In genomic region chr21:45470087-45470515, GRCh38 we compare ENCODE assay signal across 9 cellular contexts.
DNase-seq lines count a peak whose midpoint lies in the region; ATAC-seq and TF ChIP-seq lines count a peak whose summit lies in the region.
"Had no signal": no experiment of that assay in that cellular context is flagged by ENCODE, and none has a peak within 500 bp of the region (broad histone marks: within the 10 kb centered on the region; RNA-seq: fewer than 3 reads in every experiment).

No MANE protein-coding gene starts in this region.

- CTCF ChIA-PET in HEK293 (lab: Yijun Ruan, JAX): interaction anchor here (0.6 to 1.2 kb wide), 3 partner anchors 13 to 903 kb away, joined by 3 to 5 read pairs (median 4); no protein-coding TSS in a partner anchor

- ATAC-seq in lower lobe of right lung: no peak
- ATAC-seq in thoracic aorta (ENCODE audit: insufficient number of reproducible peaks, low FRiP score, low read depth): no peak
- ATAC-seq in GM21786 (IDR thresholded peaks at IDR 0.05; ENCODE audit: unreplicated experiment): no peak

- H3K27ac ChIP-seq in HEK293 (ENCODE audit: extremely low read depth, low read depth, low read length): no peak overlapping the region
- peak overlapping the region; percentile 87 for H3K27ac ChIP-seq in brain microvascular endothelial cell
- peak overlapping the region; percentile 11 for H3K27ac ChIP-seq in lower lobe of right lung
- H3K27ac ChIP-seq in thoracic aorta: peak overlapping the region; percentile 87 to 92

- H3K36me3 ChIP-seq in HEK293 (ENCODE audit: control insufficient read depth in 2 of 2, insufficient read depth in 1 of 2, low read length in 2 of 2): peaks cover 0 to 27% of the 10 kb centered on the region in 2 experiments; a peak in 2 of 3 replicates
- peaks cover 32% of the 10 kb centered on the region for H3K36me3 ChIP-seq in brain microvascular endothelial cell (replicated peaks)
- peaks cover 6% of the 10 kb centered on the region for H3K36me3 ChIP-seq in lower lobe of right lung
- H3K36me3 ChIP-seq in thoracic aorta: peaks cover 19% of the 10 kb centered on the region

- H3K27me3 ChIP-seq in brain microvascular endothelial cell (replicated peaks) (no peaks in the 10 kb centered on the region), lower lobe of right lung (ENCODE audit: low read depth) (no peaks in the 10 kb centered on the region), thoracic aorta (replicated peaks; ENCODE audit: insufficient read depth) (no peaks in the 10 kb centered on the region)

- intact Hi-C loops in lower lobe of right lung (cut with DNase I): no loop called here

- POLR2A ChIA-PET in HEK293 (lab: Yijun Ruan, JAX): no interaction called here

- H3K4me3 ChIP-seq in HEK293 (ENCODE audit: low read depth, low read length) (no peak overlapping the region), brain microvascular endothelial cell (ENCODE audit: low read depth, low read length) (no peak overlapping the region), lower lobe of right lung (no peak overlapping the region), thoracic aorta (no peak overlapping the region)

- H3K9me3 ChIP-seq in HEK293 (ENCODE audit: control insufficient read depth, insufficient read depth, low read depth, low read length) (no peaks in the 10 kb centered on the region), lower lobe of right lung (no peaks in the 10 kb centered on the region), thoracic aorta (no peaks in the 10 kb centered on the region)

- peaks cover 5% of the 10 kb centered on the region for H3K4me1 ChIP-seq in HEK293 (ENCODE audit: control insufficient read depth, insufficient read depth, low read length)
- peaks cover 35% of the 10 kb centered on the region for H3K4me1 ChIP-seq in lower lobe of right lung
- peaks cover 7 to 38% of the 10 kb centered on the region in 2 donors for H3K4me1 ChIP-seq in thoracic aorta (ENCODE audit: control insufficient read depth in 1 of 2, low read depth in 2 of 2)

- TF ChIP-seq CTCF in HEK293 (tag by site-specific recombination; IDR thresholded peaks at IDR 0.05) (no peak), brain microvascular endothelial cell (IDR thresholded peaks at IDR 0.05; ENCODE audit: low read depth, low read length, missing control alignments) (no peak), lower lobe of right lung (IDR thresholded peaks at IDR 0.05) (no peak), thoracic aorta (IDR thresholded peaks at IDR 0.05) (no peak)

- in situ Hi-C loops in brain microvascular endothelial cell (cut with HindIII; ENCODE audit: low pct_ligation_motif_present, low sequenced_read_pairs): no loop called here

- DNase-seq in brain microvascular endothelial cell (no peak), lower lobe of right lung (no peak), thoracic aorta (ENCODE audit: low spot score) (no peak), T1000 (lab: John Stamatoyannopoulos, UW) (no peak), NCI-H774 (lab: John Stamatoyannopoulos, UW) (no peak), NCI-H1436 (lab: John Stamatoyannopoulos, UW) (no peak)
- DNase-seq: GF-D8 had no signal

TF ChIP-seq in HEK293, 187 proteins besides CTCF, POLR2A, EP300 and RAD21:
- TF ChIP-seq ZBTB17 (tag by site-specific recombination; IDR thresholded peaks at IDR 0.05) (peak; percentile 63; the same call in 1 of the 2 replicates), OSR2 (tag by site-specific recombination; IDR thresholded peaks at IDR 0.05) (peak; percentile 29; the same call in 1 of the 2 replicates), ZNF146 (tag by site-specific recombination; IDR thresholded peaks at IDR 0.05) (no peak), ZNF140 (tag by site-specific recombination; IDR thresholded peaks at IDR 0.05) (no peak), ZFHX2 (tag by site-specific recombination; conservative IDR thresholded peaks at IDR 0.05) (0 out of 2 replicates have a peak, but pooled peaks have one; percentile 28), ZNF692 (tag by site-specific recombination; IDR thresholded peaks at IDR 0.05) (0 out of 2 replicates have a peak, but pooled peaks have one; percentile 28), ZSCAN16 (tag by site-specific recombination; IDR thresholded peaks at IDR 0.05) (no peak), ZNF571 (tag by site-specific recombination; IDR thresholded peaks at IDR 0.05) (no peak), ZNF2 (tag by site-specific recombination; IDR thresholded peaks at IDR 0.05) (0 out of 2 replicates have a peak, but pooled peaks have one; percentile 26)
- TF ChIP-seq, protein P1, sequence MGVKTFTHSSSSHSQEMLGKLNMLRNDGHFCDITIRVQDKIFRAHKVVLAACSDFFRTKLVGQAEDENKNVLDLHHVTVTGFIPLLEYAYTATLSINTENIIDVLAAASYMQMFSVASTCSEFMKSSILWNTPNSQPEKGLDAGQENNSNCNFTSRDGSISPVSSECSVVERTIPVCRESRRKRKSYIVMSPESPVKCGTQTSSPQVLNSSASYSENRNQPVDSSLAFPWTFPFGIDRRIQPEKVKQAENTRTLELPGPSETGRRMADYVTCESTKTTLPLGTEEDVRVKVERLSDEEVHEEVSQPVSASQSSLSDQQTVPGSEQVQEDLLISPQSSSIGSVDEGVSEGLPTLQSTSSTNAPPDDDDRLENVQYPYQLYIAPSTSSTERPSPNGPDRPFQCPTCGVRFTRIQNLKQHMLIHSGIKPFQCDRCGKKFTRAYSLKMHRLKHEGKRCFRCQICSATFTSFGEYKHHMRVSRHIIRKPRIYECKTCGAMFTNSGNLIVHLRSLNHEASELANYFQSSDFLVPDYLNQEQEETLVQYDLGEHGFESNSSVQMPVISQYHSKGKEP (tag by site-specific recombination; IDR thresholded peaks at IDR 0.05): no peak
